ENCODE assay signal across 9 cellular contexts in the genomic region with DNA sequence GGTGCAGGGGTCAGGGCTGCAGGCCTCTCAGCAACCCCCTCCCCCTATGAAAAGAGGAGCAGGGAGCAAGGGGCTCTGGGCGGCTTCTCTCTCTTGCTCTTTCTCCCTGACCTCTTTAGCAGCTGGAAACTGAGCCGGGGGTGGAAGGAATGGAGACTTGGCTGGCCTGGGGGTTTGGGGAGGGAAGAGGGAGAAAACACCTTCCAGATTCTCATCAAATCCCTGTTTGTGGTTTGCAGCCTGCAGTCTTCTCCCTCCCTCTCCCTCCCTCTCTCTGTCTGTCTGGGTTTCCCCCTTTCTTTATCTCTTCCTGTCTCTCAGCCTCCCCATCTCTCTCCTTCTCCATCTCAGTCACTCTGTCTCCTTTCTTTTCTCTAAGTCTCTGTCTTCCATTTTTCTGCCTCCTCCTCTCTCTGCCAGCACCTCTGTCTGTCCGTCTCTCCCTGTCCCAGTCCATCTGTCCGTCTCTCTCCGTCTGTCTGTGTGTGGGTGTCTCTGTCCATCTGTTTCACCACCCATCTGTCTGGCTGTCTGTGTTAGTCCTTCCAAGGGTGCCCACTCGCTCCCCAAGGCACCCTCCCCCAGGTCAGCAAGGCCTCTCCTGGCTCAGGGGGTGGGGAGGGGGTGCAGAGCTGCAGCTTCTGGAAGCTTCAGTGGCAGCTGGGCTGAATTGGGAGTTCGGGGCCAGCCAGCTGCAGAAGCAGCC. TPM values are rescaled to one million over a fixed set of nuclear protein-coding genes. Genes with fewer than 3 reads are reported as not detected.
DNase-seq lines count a peak whose midpoint lies in the region; ATAC-seq and TF ChIP-seq lines count a peak whose summit lies in the region.
"Had no signal": no experiment of that assay in that cellular context is flagged by ENCODE, and none has a peak within 500 bp of the region (broad histone marks: within the 10 kb centered on the region; RNA-seq: fewer than 3 reads in every experiment).

No MANE protein-coding gene starts in this region.

- H3K4me3 Mint-ChIP-seq in H9: peak overlapping the region in 1 of 2 experiments; percentile 15; a peak in 2 of 5 replicates

- no peaks in the 10 kb centered on the region for H3K36me3 ChIP-seq in RWPE2 (ENCODE audit: low read depth)
- H3K36me3 ChIP-seq in iPS-20b (ENCODE audit: insufficient read depth, low read depth, low read length): no peaks in the 10 kb centered on the region
- H3K36me3 ChIP-seq in spleen: peaks cover 0 to 7% (median 0%) of the 10 kb centered on the region in 6 donors
- H3K36me3 ChIP-seq in PC-3 (ENCODE audit: low read depth, low read length): no peaks in the 10 kb centered on the region

- H3K4ac ChIP-seq in H9 (ENCODE audit: low read depth, low read length): no peak overlapping the region

- H3K14ac ChIP-seq in H9 (ENCODE audit: insufficient read depth, low read length): no peak overlapping the region; the same call in 1 of the 2 replicates

- no peaks in the 10 kb centered on the region for H3K9me3 Mint-ChIP-seq in H9

- H4K20me1 ChIP-seq in H9 (ENCODE audit: control insufficient read depth, insufficient read depth, insufficient read length) (peaks cover 6% of the 10 kb centered on the region), PC-3 (ENCODE audit: low read length) (peaks cover 66% of the 10 kb centered on the region)

- H3K9me3 ChIP-seq in H9 (ENCODE audit: control insufficient read depth, low read depth, low read length) (no peaks in the 10 kb centered on the region), RWPE2 (ENCODE audit: severe bottlenecking) (no peaks in the 10 kb centered on the region), iPS-20b (ENCODE audit: insufficient read depth, low read depth, low read length) (no peaks in the 10 kb centered on the region), spleen (no peaks in the 10 kb centered on the region), PC-3 (ENCODE audit: low read length) (no peaks in the 10 kb centered on the region)
- H3K9me3 ChIP-seq: SJSA1 had no signal

- no peak overlapping the region for H3T11ph ChIP-seq in H9 (ENCODE audit: low read length)

- no peak for TF ChIP-seq CTCF in H9 (conservative IDR thresholded peaks at IDR 0.05)
- no peak for TF ChIP-seq CTCF in RWPE2 (IDR thresholded peaks at IDR 0.05; ENCODE audit: poor library complexity, severe bottlenecking)
- TF ChIP-seq CTCF in spleen (IDR thresholded peaks at IDR 0.05 in 8 of 11, conservative IDR thresholded peaks at IDR 0.05 in 3 of 11): no peak
- no peak for TF ChIP-seq CTCF in PC-3 (conservative IDR thresholded peaks at IDR 0.05; ENCODE audit: low read depth, low read length)

- ATAC-seq in RWPE2 (ENCODE audit: low read depth) (no peak), PC-3 (no peak)

- no peak overlapping the region for H4K91ac ChIP-seq in H9 (ENCODE audit: insufficient read length, low read depth, low read length)

- peak overlapping the region in 2 of 3 experiments; percentile 48 to 81; a peak in 5 of 7 replicates for H3K27ac Mint-ChIP-seq in H9

- peaks cover 22% of the 10 kb centered on the region; the same call in 1 of the 2 replicates for H3K79me2 ChIP-seq in H9 (ENCODE audit: insufficient read depth, low read length)
- peaks cover 100% of the 10 kb centered on the region for H3K79me2 ChIP-seq in PC-3 (ENCODE audit: low read length)

- TF ChIP-seq POLR2A in spleen (IDR thresholded peaks at IDR 0.05): no peak

- no peaks in the 10 kb centered on the region for H3K27me3 ChIP-seq in H9 (ENCODE audit: insufficient read depth, low read length)
- no peaks in the 10 kb centered on the region for H3K27me3 ChIP-seq in RWPE2 (ENCODE audit: insufficient read depth, poor library complexity, severe bottlenecking)
- H3K27me3 ChIP-seq in iPS-20b (ENCODE audit: insufficient read depth, low read length): no peaks in the 10 kb centered on the region
- peaks cover 0 to 7% (median 0%) of the 10 kb centered on the region in 7 donors for H3K27me3 ChIP-seq in spleen (replicated peaks in 1 of 7)
- no peaks in the 10 kb centered on the region for H3K27me3 ChIP-seq in PC-3 (ENCODE audit: low read length)
- H3K27me3 ChIP-seq: SJSA1 had no signal

- POLR2A ChIA-PET in PC-3 (lab: Charles Lee; ENCODE audit: unreplicated experiment): no interaction called here

- no peaks in the 10 kb centered on the region for H3K9me2 ChIP-seq in PC-3 (replicated peaks; ENCODE audit: low read length)

- no peak overlapping the region for H2BK20ac ChIP-seq in H9 (ENCODE audit: low read depth, low read length, poor library complexity, severe bottlenecking)

- intact Hi-C loops in spleen (cut with DNase I; ENCODE audit: low total_unique reads): loop anchor here (5.0 kb wide), 1 partner anchor 35 kb away; no protein-coding TSS in a partner anchor
- intact Hi-C loops in PC-3 (cut with micrococcal nuclease): no loop called here

- DNase-seq in H9 (no peak), RWPE2 (ENCODE audit: low spot score) (no peak), spleen (no peak), NCI-H526 (lab: John Stamatoyannopoulos, UW) (no peak), PC-3 (no peak)
- no peak for DNase-seq in activated effector memory CD4-positive, alpha-beta T cell treated with anti-CD3 and anti-CD28 coated beads, Interleukin-2, amount 50 U/mL, for 16 hours
- DNase-seq: NCI-H1105 had no signal

- H3F3A ChIP-seq in PC-3 (ENCODE audit: low read length, unreplicated experiment): no peaks in the 10 kb centered on the region

- no peak overlapping the region for H2BK120ac ChIP-seq in H9 (ENCODE audit: low read depth, low read length, poor library complexity, severe bottlenecking)

- no peak overlapping the region for H3K4me3 ChIP-seq in RWPE2 (ENCODE audit: severe bottlenecking)
- H3K4me3 ChIP-seq in iPS-20b (ENCODE audit: low read length): no peak overlapping the region
- peak overlapping the region in 2 of 8 donors; percentile 11 to 38 for H3K4me3 ChIP-seq in spleen
- no peak overlapping the region for H3K4me3 ChIP-seq in PC-3 (ENCODE audit: low read length)
- H3K4me3 ChIP-seq: SJSA1 had no signal

- H3K56ac ChIP-seq in H9 (ENCODE audit: insufficient read length, low read depth, low read length): no peak overlapping the region

- no TSS peak for BruUV-seq in PC-3 (replicated peaks; lab: Mats Ljungman, UMichigan)

- H3K23ac ChIP-seq in H9 (ENCODE audit: insufficient read length, low read depth, low read length): no peak overlapping the region

- H3K27ac ChIP-seq in H9 (ENCODE audit: insufficient read length, low read depth, low read length) (no peak overlapping the region), RWPE2 (ENCODE audit: poor library complexity, severe bottlenecking) (peak overlapping the region; percentile 77), iPS-20b (ENCODE audit: low read length) (no peak overlapping the region), spleen (peak overlapping the region in 6 of 8 donors; percentile 47 to 96 (median 90)), PC-3 (ENCODE audit: low read length) (no peak overlapping the region)
- H3K27ac ChIP-seq: SJSA1 had no signal

- no peak overlapping the region for H2AK5ac ChIP-seq in H9 (ENCODE audit: insufficient read length, low read length)

- CTCF ChIA-PET in PC-3 (lab: Charles Lee): no interaction called here

- H4K8ac ChIP-seq in H9 (replicated peaks; ENCODE audit: insufficient read length, low read depth, low read length): no peak overlapping the region

- peaks cover 3% of the 10 kb centered on the region for H3K23me2 ChIP-seq in H9 (ENCODE audit: insufficient read length, low read depth, low read length, poor library complexity, severe bottlenecking)

- H3K27me3 Mint-ChIP-seq in H9 (ENCODE audit: low read depth): no peaks in the 10 kb centered on the region

- H2BK12ac ChIP-seq in H9 (ENCODE audit: insufficient read length, low read depth, low read length): no peak overlapping the region

- 0 out of 7 replicates have a peak, but pooled peaks cover 0 to 1% (median 0%) of the 10 kb centered on the region in 3 experiments for H3K36me3 Mint-ChIP-seq in H9 (ENCODE audit: insufficient read depth in 1 of 3, low read depth in 3 of 3)

- H3K4me2 ChIP-seq in H9 (ENCODE audit: insufficient read depth, insufficient read length, low read length) (no peak overlapping the region), PC-3 (ENCODE audit: low read length) (no peak overlapping the region)

- no peak overlapping the region for H2BK15ac ChIP-seq in H9 (ENCODE audit: low read depth, low read length)

- H2AFZ ChIP-seq in H9 (ENCODE audit: low read length): no peak overlapping the region
- H2AFZ ChIP-seq in PC-3 (ENCODE audit: low read length): no peak overlapping the region

- H2BK5ac ChIP-seq in H9 (ENCODE audit: insufficient read length, low read length): no peak overlapping the region

- H4K5ac ChIP-seq in H9 (ENCODE audit: insufficient read length, low read depth, low read length): no peak overlapping the region

- no peak overlapping the region for H3K9ac ChIP-seq in H9 (ENCODE audit: extremely low read depth, insufficient read length, low read length)
- H3K9ac ChIP-seq in iPS-20b (ENCODE audit: low read depth, low read length): peak overlapping the region; percentile 25; the same call in 1 of the 2 replicates
- H3K9ac ChIP-seq in PC-3 (ENCODE audit: low read length): no peak overlapping the region

- peaks cover 25% of the 10 kb centered on the region for H3K4me1 ChIP-seq in H9 (ENCODE audit: insufficient read depth, low read length)
- peaks cover 53% of the 10 kb centered on the region for H3K4me1 ChIP-seq in RWPE2 (ENCODE audit: insufficient read depth, poor library complexity, severe bottlenecking)
- peaks cover 54% of the 10 kb centered on the region for H3K4me1 ChIP-seq in iPS-20b (ENCODE audit: insufficient read depth, low read length)
- peaks cover 84 to 100% (median 97%) of the 10 kb centered on the region in 6 donors for H3K4me1 ChIP-seq in spleen
- peaks cover 43% of the 10 kb centered on the region for H3K4me1 ChIP-seq in PC-3 (ENCODE audit: insufficient read depth, low read length)

- peaks cover 2% of the 10 kb centered on the region for H3K79me1 ChIP-seq in H9 (ENCODE audit: insufficient read depth, low read depth, low read length, poor library complexity, severe bottlenecking)

- H3K4me1 Mint-ChIP-seq in H9: peaks cover 33 to 44% of the 10 kb centered on the region in 2 experiments

- no peak overlapping the region for H3K18ac ChIP-seq in H9 (ENCODE audit: insufficient read length, low read depth, low read length)

- WGBS in H9 (ENCODE audit: extremely low coverage, insufficient read length, low lambda C conversion rate): no CpG with 5 or more reads among the region's 7 CpGs
- WGBS in spleen, 5 donors: 50 to 60% (median 51%) methylated on average over 6 to 7 of the region's 7 CpGs

RNA-seq across cellular contexts. Expression of gene AHDC1, which starts 6.3 kb away (rescaled TPM):
- total RNA-seq in H9 (2021) (23.7 and 29.4 TPM in 2 replicates), spleen (100 to 1,000 TPM in 1 of 7 donors, 10 to 100 TPM in 6; 35.1 to 104 (median 54.6) TPM), PC-3 (2014; rRNA removed) (15.2 and 20.4 TPM in 2 replicates)
- 10 to 100 TPM in 1 of 3 donors, 1 to 10 TPM in 2; 3.2 to 24.2 (median 4.3) TPM for polyA plus RNA-seq in spleen

RNA-seq across cellular contexts. Expression of gene FGR, which starts 37.3 kb away (rescaled TPM):
- 0.15 TPM in 1 of 2 replicates, not detected in the other for total RNA-seq in H9 (2021)
- 100 to 1,000 TPM in 6 of 7 donors, 10 to 100 TPM in 1; 90.5 to 249 (median 134) TPM for total RNA-seq in spleen
- 10 to 100 TPM; 44.7 to 94.2 (median 78.6) TPM for polyA plus RNA-seq in spleen
- total RNA-seq in PC-3 (2014; rRNA removed): not detected in 2 replicates
- total RNA-seq: SJSA1 had no signal

Comparison
In these comparisons a context has a peak if more than half of its experiments do, and no peak if none do; other contexts are left out.
1. H3K27ac ChIP-seq: peak in RWPE2 (single experiment) and spleen (6 of 8); none in H9 (single experiment), iPS-20b (single experiment) and PC-3 (single experiment).
2. RNA of gene FGR, which starts 37.3 kb away (total RNA-seq): 90.5 to 249 TPM in spleen; 0.15 TPM in H9 and not detected in PC-3; every median in the first group is over 10 times any median in the second.